8 cellular contexts compared by ENCODE assay signal in genomic region chr14:56119221-56119967, GRCh38. TPM values are rescaled to one million over a fixed set of nuclear protein-coding genes. Genes with fewer than 3 reads are reported as not detected.
DNase-seq lines count a peak whose midpoint lies in the region; TF ChIP-seq lines count a peak whose summit lies in the region.

No MANE protein-coding gene starts in this region.

- no peaks in the 10 kb centered on the region for H3K36me3 Mint-ChIP-seq in neural crest cell (ENCODE audit: low read depth)

- H3K4me3 Mint-ChIP-seq in neural crest cell = peak overlapping the region; percentile 93

- H3K27me3 Mint-ChIP-seq in neural crest cell (ENCODE audit: low read depth) = peaks cover 14% of the 10 kb centered on the region

- peak overlapping the region; percentile 2 for H3K27ac Mint-ChIP-seq in neural crest cell (ENCODE audit: unreplicated experiment)

- H3K27ac ChIP-seq in RWPE1 = no peak overlapping the region

- peak; percentile 67 for DNase-seq in DMS 273 (lab: John Stamatoyannopoulos, UW; ENCODE audit: unreplicated experiment)
- DNase-seq in HEK293T (ENCODE audit: extremely low spot score) = peak; percentile 25
- DNase-seq in NCI-H82 treated with DMSO at 0.1 percent for 48 hours (lab: John Stamatoyannopoulos, UW; ENCODE audit: unreplicated experiment) = peak; percentile 91
- peak; percentile 8 for DNase-seq in activated T-helper 9 cell treated with anti-CD3 and anti-CD28 coated beads, Interleukin-2, amount 50 U/mL, for 16 hours (ENCODE audit: low read depth)
- peak; percentile 50 for DNase-seq in globus pallidus (ENCODE audit: low spot score)
- DNase-seq in neural crest cell (ENCODE audit: low read depth, low spot score) = no peak
- DNase-seq in ecto neural progenitor cell (ENCODE audit: low spot score) = no peak
- DNase-seq in RWPE1 (ENCODE audit: low spot score) = no peak

- POLR2A ChIA-PET in HEK293T (lab: Yijun Ruan, JAX) (interaction anchor here (0.5 to 1.4 kb wide), 2 partner anchors 15 to 944 kb away, joined by 4 read pairs; no protein-coding TSS in a partner anchor), RWPE1 (lab: Yijun Ruan, JAX; ENCODE audit: low non-redundant PET) (interaction anchor here (0.6 kb wide), 1 partner anchor 142 kb away, joined by 4 read pairs; no protein-coding TSS in a partner anchor)

- peaks cover 29% of the 10 kb centered on the region for H3K4me1 Mint-ChIP-seq in neural crest cell

- CTCF ChIA-PET in HEK293T (lab: Yijun Ruan, JAX) = interaction anchor here (1.1 kb wide), 1 partner anchor 11 kb away, joined by 3 read pairs; no protein-coding TSS in a partner anchor
- CTCF ChIA-PET in RWPE1 (lab: Yijun Ruan, JAX) = interaction anchor here (0.6 to 1.2 kb wide), 5 partner anchors 70 to 672 kb away, joined by 3 to 4 read pairs (median 3); no protein-coding TSS in a partner anchor

- H3K9me3 Mint-ChIP-seq in neural crest cell = no peaks in the 10 kb centered on the region

- TF ChIP-seq CTCF in neural crest cell (conservative IDR thresholded peaks at IDR 0.05) = no peak
- TF ChIP-seq CTCF in RWPE1 (conservative IDR thresholded peaks at IDR 0.05; ENCODE audit: low read depth) = no peak

TF ChIP-seq in HEK293T, 16 proteins besides CTCF, POLR2A, EP300 and RAD21:
- TF ChIP-seq PKNOX1 (IDR thresholded peaks at IDR 0.05) (no peak), CTBP1 (IDR thresholded peaks at IDR 0.05; ENCODE audit: borderline replicate concordance) (no peak), ZNF384 (IDR thresholded peaks at IDR 0.05) (no peak), ELF4 (IDR thresholded peaks at IDR 0.05) (no peak), FOXM1 (IDR thresholded peaks at IDR 0.05; ENCODE audit: borderline replicate concordance) (no peak), FOXK2 (IDR thresholded peaks at IDR 0.05) (no peak), ARNT (IDR thresholded peaks at IDR 0.05) (no peak), FOXA1 (IDR thresholded peaks at IDR 0.05) (no peak), LEF1 (IDR thresholded peaks at IDR 0.05; ENCODE audit: borderline replicate concordance) (no peak), BHLHE40 (IDR thresholded peaks at IDR 0.05; ENCODE audit: borderline replicate concordance) (no peak), HDGF (IDR thresholded peaks at IDR 0.05; ENCODE audit: borderline replicate concordance) (no peak), L3MBTL2 (conservative IDR thresholded peaks at IDR 0.05) (no peak), TARDBP (IDR thresholded peaks at IDR 0.05) (no peak)

RNA-seq across cellular contexts. Expression of gene PELI2, which starts 1.2 kb away (rescaled TPM):
- total RNA-seq in neural crest cell = 16.2 and 19.3 TPM in 2 replicates

Comparison
In these comparisons a context has a peak if more than half of its experiments do, and no peak if none do; other contexts are left out.
1. DNase-seq: peak in DMS 273 (single experiment), HEK293T (single experiment), NCI-H82 treated with DMSO at 0.1 percent for 48 hours (single experiment), activated T-helper 9 cell treated with anti-CD3 and anti-CD28 coated beads, Interleukin-2, amount 50 U/mL, for 16 hours (single experiment) and globus pallidus (single experiment); none in neural crest cell (single experiment), ecto neural progenitor cell (single experiment) and RWPE1 (single experiment).